Comparison of ENCODE assay signal across 24 cellular contexts in the genomic region with DNA sequence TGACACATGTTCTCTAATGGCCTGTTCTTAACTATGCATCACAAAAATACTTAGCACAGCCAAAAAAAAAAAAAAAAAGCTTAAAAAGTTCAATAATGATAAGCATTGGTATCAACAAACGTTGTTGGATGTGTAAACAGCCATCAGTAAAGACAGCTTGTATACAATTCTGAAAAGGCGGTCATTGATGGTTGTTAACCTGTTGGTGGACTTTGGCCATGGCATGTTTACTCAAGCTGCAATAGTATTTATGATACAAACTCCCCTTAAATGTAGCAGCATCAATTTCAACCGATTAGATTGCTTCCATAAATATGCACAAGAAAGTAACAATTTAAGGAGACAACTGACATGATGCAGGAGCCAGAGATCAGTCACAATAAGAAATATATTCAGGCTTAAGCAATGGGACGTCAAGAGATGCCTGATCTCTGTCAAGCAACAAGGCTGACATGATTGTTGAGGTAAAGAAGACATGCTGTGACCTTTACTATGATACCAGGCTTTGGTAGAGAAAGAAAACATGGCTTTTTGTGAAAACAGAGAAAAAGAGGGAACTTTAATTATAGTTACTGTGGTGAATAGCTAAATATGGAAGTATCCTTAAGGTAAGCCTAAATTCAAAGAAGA. TPM values are rescaled to one million over a fixed set of nuclear protein-coding genes. Genes with fewer than 3 reads are reported as not detected.
"Had no signal": no experiment of that assay in that cellular context is flagged by ENCODE, and none has a peak within 500 bp of the region (broad histone marks: within the 10 kb centered on the region; RNA-seq: fewer than 3 reads in every experiment).

No MANE protein-coding gene starts in this region.

- DNase-seq: effector CD4-positive, alpha-beta T cell; endodermal cell; erythroblast; foreskin keratinocyte; immature natural killer cell; left ventricle myocardium inferior; mesendoderm; naive thymus-derived CD4-positive, alpha-beta T cell; nephron progenitor cell; psoas muscle; retina; right lobe of liver; spleen; stimulated activated CD4-positive, alpha-beta T cell treated with anti-CD3 and anti-CD28 coated beads, Interleukin-15, amount 100 ng/mL, for 24 hours; stimulated activated CD4-positive, alpha-beta T cell treated with anti-CD3 and anti-CD28 coated beads, Interleukin-1b, Interleukin-23, amount 100 ng/mL, for 48 hours; stimulated activated CD4-positive, alpha-beta T cell treated with anti-CD3 and anti-CD28 coated beads, Interleukin-4, amount 100 ng/mL, for 24 hours; tibial artery; upper lobe of left lung; uterus had no signal

- H3K4me1 ChIP-seq: foreskin keratinocyte, psoas muscle, spleen, tibial artery, upper lobe of left lung, uterus had no signal

- H3K27me3 ChIP-seq: neutrophil, right lobe of liver, tibial artery, upper lobe of left lung, uterus had no signal

- H3K27ac ChIP-seq: foreskin keratinocyte, left ventricle myocardium inferior, neutrophil, psoas muscle, right lobe of liver, spleen, tibial artery, upper lobe of left lung, uterus had no signal

- ATAC-seq: foreskin keratinocyte; naive thymus-derived CD4-positive, alpha-beta T cell; psoas muscle; stimulated activated memory B cell treated with anti-CD40 and anti-IgM and Interleukin-4, amounts not matched to agents 10 μg/mL and 1 μg/mL and 100 μg/mL, for 72 hours had no signal

- H3K9me3 ChIP-seq: left ventricle myocardium inferior, neutrophil, psoas muscle, right lobe of liver, spleen, tibial artery, upper lobe of left lung, uterus had no signal

- FAIRE-seq: endothelial cell of umbilical vein, keratinocyte had no signal

- H3K4me3 ChIP-seq: left ventricle myocardium inferior, lung, psoas muscle, right lobe of liver, spleen, tibial artery, upper lobe of left lung, uterus had no signal

- H3K36me3 ChIP-seq: left ventricle myocardium inferior, neutrophil, right lobe of liver, spleen, tibial artery, upper lobe of left lung, uterus had no signal

RNA-seq across cellular contexts. Expression of a gene that starts 14.2 kb away (rescaled TPM):
- total RNA-seq: left ventricle myocardium inferior; naive thymus-derived CD4-positive, alpha-beta T cell; spleen had no signal
- polyA plus RNA-seq: foreskin keratinocyte; immature natural killer cell; keratinocyte; naive thymus-derived CD4-positive, alpha-beta T cell had no signal
